ENCODE assay signal across 18 cellular contexts in the genomic region with DNA sequence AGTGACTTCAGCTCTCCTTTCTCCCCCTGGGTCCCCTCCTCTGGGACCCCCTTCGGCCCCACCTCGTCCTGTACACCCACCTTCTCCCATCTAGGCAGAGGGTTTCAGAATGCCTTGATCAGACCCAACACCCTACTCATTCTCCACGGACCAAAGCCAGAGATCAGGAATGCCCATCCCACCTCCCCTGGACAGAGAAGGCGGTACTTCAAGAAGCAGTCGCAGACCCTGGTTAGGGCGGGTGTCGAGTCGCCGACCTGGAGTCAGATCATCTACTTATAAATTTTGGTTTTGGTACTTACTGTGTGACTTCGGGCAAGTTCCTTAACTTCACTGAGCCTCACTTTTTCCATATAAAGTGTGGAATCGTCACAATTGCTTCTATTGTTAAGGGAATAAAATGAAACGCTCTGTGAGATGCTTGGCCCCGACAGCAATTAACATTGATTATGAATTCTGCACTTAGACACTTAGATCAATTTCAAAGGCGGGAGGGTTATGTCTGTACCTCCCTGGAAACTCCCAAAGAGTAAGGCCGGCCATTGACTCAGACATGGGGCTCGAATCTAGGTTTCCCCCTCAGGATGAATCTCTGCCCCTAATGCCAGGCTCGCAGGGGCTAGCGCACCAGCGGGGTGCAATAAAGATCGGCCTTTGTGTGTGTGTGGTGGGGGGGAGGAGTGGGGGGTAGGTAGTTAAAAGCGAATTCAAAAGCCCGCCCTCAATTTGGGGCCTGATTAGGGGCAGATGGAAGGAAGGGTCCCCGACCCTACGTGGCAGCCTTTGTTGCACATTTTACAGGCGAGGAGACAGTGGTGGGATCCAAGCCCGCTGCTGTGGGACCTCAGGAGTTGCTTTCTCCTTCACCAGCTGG. TPM values are rescaled to one million over a fixed set of nuclear protein-coding genes. Genes with fewer than 3 reads are reported as not detected.
A peak's percentile ranks its signal among the peaks of the same experiment; 100 is the strongest.
DNase-seq lines count a peak whose midpoint lies in the region; TF ChIP-seq lines count a peak whose summit lies in the region.
"Had no signal": no experiment of that assay in that cellular context is flagged by ENCODE, and none has a peak within 500 bp of the region (broad histone marks: within the 10 kb centered on the region; RNA-seq: fewer than 3 reads in every experiment).

No MANE protein-coding gene starts in this region.

- no peak for TF ChIP-seq CTCF in osteocyte (IDR thresholded peaks at IDR 0.05)

- H3K27me3 ChIP-seq in NT2/D1 (ENCODE audit: insufficient read depth, insufficient read length), result peaks cover 100% of the 10 kb centered on the region

- no peaks in the 10 kb centered on the region for H3K4me1 Mint-ChIP-seq in T-helper 1 cell treated with Interleukin-12 subunit alpha and Interleukin-12 subunit beta and Interleukin-4 antibody, amounts not matched to agents 30 μg/mL and 1 μg/mL, for 36 hours (ENCODE audit: low read depth)
- peaks cover 37% of the 10 kb centered on the region for H3K4me1 Mint-ChIP-seq in osteocyte (ENCODE audit: unreplicated experiment)

- H3K4me3 ChIP-seq in NT2/D1 (ENCODE audit: insufficient read length, low read depth), result no peak overlapping the region

- H3K36me3 Mint-ChIP-seq in T-helper 1 cell treated with Interleukin-12 subunit alpha and Interleukin-12 subunit beta and Interleukin-4 antibody, amounts not matched to agents 30 μg/mL and 1 μg/mL, for 36 hours (ENCODE audit: low read depth), result peaks cover 2% of the 10 kb centered on the region
- H3K36me3 Mint-ChIP-seq in osteocyte (ENCODE audit: unreplicated experiment), result peaks cover 8% of the 10 kb centered on the region

- peak overlapping the region; percentile 5 for H3K27ac Mint-ChIP-seq in T-helper 1 cell treated with Interleukin-12 subunit alpha and Interleukin-12 subunit beta and Interleukin-4 antibody, amounts not matched to agents 30 μg/mL and 1 μg/mL, for 36 hours
- H3K27ac Mint-ChIP-seq in osteocyte (ENCODE audit: unreplicated experiment), result no peak overlapping the region

- H3K9ac ChIP-seq in NT2/D1 (ENCODE audit: insufficient read length, low read depth), result peak overlapping the region; percentile 18

- H3K36me3 ChIP-seq in NT2/D1 (ENCODE audit: insufficient read depth, insufficient read length, low read length), result no peaks in the 10 kb centered on the region

- no peaks in the 10 kb centered on the region for H3K9me3 Mint-ChIP-seq in T-helper 1 cell treated with Interleukin-12 subunit alpha and Interleukin-12 subunit beta and Interleukin-4 antibody, amounts not matched to agents 30 μg/mL and 1 μg/mL, for 36 hours
- H3K9me3 Mint-ChIP-seq in osteocyte (ENCODE audit: unreplicated experiment), result no peaks in the 10 kb centered on the region

- H3K27me3 Mint-ChIP-seq in T-helper 1 cell treated with Interleukin-12 subunit alpha and Interleukin-12 subunit beta and Interleukin-4 antibody, amounts not matched to agents 30 μg/mL and 1 μg/mL, for 36 hours (ENCODE audit: low read depth), result peaks cover 80% of the 10 kb centered on the region
- H3K27me3 Mint-ChIP-seq in osteocyte (ENCODE audit: unreplicated experiment), result peaks cover 81% of the 10 kb centered on the region

- DNase-seq in T-helper 1 cell (no peak), NT2/D1 (ENCODE audit: low read depth, low spot score) (no peak), islet precursor cell (peak; percentile 59), osteocyte (ENCODE audit: extremely low spot score, unreplicated experiment) (no peak), NCI-H2081 treated with DMSO at 0.1 percent for 48 hours (lab: John Stamatoyannopoulos, UW) (no peak), H4 (ENCODE audit: low spot score) (no peak), activated gamma-delta T cell treated with Interleukin-2 at 50 U/mL for 16 hours (no peak)
- DNase-seq: C1 segment of cervical spinal cord, COR-L47, DMS153, EL, MV-4-11, NCI-H1436, NCI-H2107, NCI-H226, NCI-H526 treated with DMSO at 0.1 percent for 48 hours, PC-3 had no signal

- no peak overlapping the region for H3K4me3 Mint-ChIP-seq in T-helper 1 cell treated with Interleukin-12 subunit alpha and Interleukin-12 subunit beta and Interleukin-4 antibody, amounts not matched to agents 30 μg/mL and 1 μg/mL, for 36 hours
- peak overlapping the region; percentile 3 for H3K4me3 Mint-ChIP-seq in osteocyte (ENCODE audit: unreplicated experiment)

- H3K9me3 ChIP-seq in NT2/D1 (ENCODE audit: insufficient read depth, low read length), result no peaks in the 10 kb centered on the region

- H3K4me1 ChIP-seq in NT2/D1 (ENCODE audit: insufficient read depth, insufficient read length), result peaks cover 46% of the 10 kb centered on the region

RNA-seq across cellular contexts. Expression of a gene that starts 9.3 kb away (rescaled TPM):
- 2.2 and 3.5 TPM in 2 replicates for total RNA-seq in osteocyte
- total RNA-seq in H4 (2014; rRNA removed; shearing (Covaris generic)), result 10.0 and 13.0 TPM in 2 replicates
